ENCODE assay signal across 15 cellular contexts in the genomic region with DNA sequence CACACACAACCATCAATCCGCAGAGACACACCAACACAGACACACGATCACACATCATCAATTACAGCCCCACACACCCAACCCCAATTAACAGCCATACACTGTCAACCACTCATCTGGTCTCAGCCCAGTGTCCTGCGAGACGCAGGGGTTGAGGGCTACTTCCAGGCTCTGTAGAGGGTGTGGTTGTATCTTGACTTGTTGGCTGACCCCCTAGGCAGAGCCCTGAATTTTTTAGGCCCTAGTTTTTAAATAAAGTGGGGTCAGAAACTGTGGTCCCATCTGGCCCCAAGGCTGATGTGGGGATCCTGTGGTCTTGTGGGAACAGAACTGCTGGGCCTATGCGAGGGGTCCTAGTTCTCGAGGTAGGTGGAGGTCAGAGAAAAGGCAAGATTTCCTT. TPM values are rescaled to one million over a fixed set of nuclear protein-coding genes. Genes with fewer than 3 reads are reported as not detected.
DNase-seq lines count a peak whose midpoint lies in the region; ATAC-seq and TF ChIP-seq lines count a peak whose summit lies in the region.
"Had no signal": no experiment of that assay in that cellular context is flagged by ENCODE, and none has a peak within 500 bp of the region (broad histone marks: within the 10 kb centered on the region; RNA-seq: fewer than 3 reads in every experiment).

No MANE protein-coding gene starts in this region.

- TF ChIP-seq CTCF in CD4-positive, alpha-beta T cell (IDR thresholded peaks at IDR 0.05) = no peak
- TF ChIP-seq CTCF in natural killer cell (IDR thresholded peaks at IDR 0.05) = no peak

- peak overlapping the region in 1 of 11 experiments; percentile 21; a peak in 1 of 22 replicates for H3K27ac ChIP-seq in BLaER1 treated with 17β-estradiol and CSF1 and Interleukin-3, amounts not matched to agents 10 nM and 100 nM
- no peak overlapping the region for H3K27ac ChIP-seq in CD4-positive, alpha-beta T cell (ENCODE audit: low read depth, low read length)
- H3K27ac ChIP-seq in effector memory CD4-positive, alpha-beta T cell (ENCODE audit: insufficient read depth, low read length, poor library complexity, severe bottlenecking) = no peak overlapping the region
- H3K27ac ChIP-seq: hepatocyte had no signal

- DNase-seq in CD4-positive, alpha-beta T cell = no peak
- DNase-seq in activated T-helper 1 cell treated with anti-CD3 and anti-CD28 coated beads, Interleukin-12 subunit alpha, Interleukin-12 subunit beta, Interleukin-2, Interleukin-4 antibody, amounts not matched to agents 30 ng/mL and 10 ng/mL and 1 ng/mL, durations not matched to agents 14 hours and 24 hours and 36 hours (ENCODE audit: low spot score) = no peak
- DNase-seq in natural killer cell = no peak
- DNase-seq in GM19238 (ENCODE audit: insufficient read length, low spot score) = no peak
- DNase-seq in effector memory CD4-positive, alpha-beta T cell = no peak
- DNase-seq: NCI-H1105; NCI-H446 treated with DMSO at 0.1 percent for 48 hours; PC-3; stimulated activated naive CD8-positive, alpha-beta T cell treated with anti-CD3 and anti-CD28 coated beads, Interleukin-15, Interleukin-2, amounts not matched to agents 100 U/mL and 50 U/mL, for 24 hours had no signal

- peaks cover 33 to 72% (median 47%) of the 10 kb centered on the region in 10 experiments for H3K4me1 ChIP-seq in BLaER1 treated with 17β-estradiol and CSF1 and Interleukin-3, amounts not matched to agents 10 nM and 100 nM
- H3K4me1 ChIP-seq in effector memory CD4-positive, alpha-beta T cell (ENCODE audit: control insufficient read depth, insufficient read depth, low read length, poor library complexity, severe bottlenecking) = peaks cover 46% of the 10 kb centered on the region

- no peaks in the 10 kb centered on the region for H3K27me3 ChIP-seq in BLaER1 treated with 17β-estradiol and CSF1 and Interleukin-3, amounts not matched to agents 10 nM and 100 nM
- no peaks in the 10 kb centered on the region for H3K27me3 ChIP-seq in CD4-positive, alpha-beta T cell (ENCODE audit: control insufficient read depth, insufficient read depth, low read length)
- no peaks in the 10 kb centered on the region for H3K27me3 ChIP-seq in effector memory CD4-positive, alpha-beta T cell (replicated peaks; ENCODE audit: control insufficient read depth, insufficient read depth, low read length, poor library complexity, severe bottlenecking)
- H3K27me3 ChIP-seq: esophagus muscularis mucosa, hepatocyte, left lung had no signal

- intact Hi-C loops in CD4-positive, alpha-beta T cell (cut with DNase I, micrococcal nuclease) = loop anchor here in 1 of 2 experiments (5.0 to 10.0 kb wide), 4 partner anchors 132 to 1385 kb away; a partner anchor contains a TSS
- intact Hi-C loops in activated T-helper 1 cell treated with anti-CD3 and anti-CD28 coated beads, Interleukin-12 subunit alpha, Interleukin-12 subunit beta, Interleukin-2, Interleukin-4 antibody, amounts not matched to agents 30 ng/mL and 10 ng/mL and 1 ng/mL, durations not matched to agents 14 hours and 24 hours and 36 hours (cut with micrococcal nuclease) = no loop called here
- intact Hi-C loops in natural killer cell (cut with micrococcal nuclease) = no loop called here

- no peaks in the 10 kb centered on the region for H3K9me3 Mint-ChIP-seq in CD4-positive, alpha-beta T cell
- H3K9me3 Mint-ChIP-seq in activated T-helper 1 cell treated with anti-CD3 and anti-CD28 coated beads, Interleukin-12 subunit alpha, Interleukin-12 subunit beta, Interleukin-2, Interleukin-4 antibody, amounts not matched to agents 30 ng/mL and 10 ng/mL and 1 ng/mL, durations not matched to agents 14 hours and 24 hours and 36 hours = no peaks in the 10 kb centered on the region
- no peaks in the 10 kb centered on the region for H3K9me3 Mint-ChIP-seq in natural killer cell

- peaks cover 59% of the 10 kb centered on the region for H3K4me1 Mint-ChIP-seq in CD4-positive, alpha-beta T cell (ENCODE audit: low read depth)
- peaks cover 57% of the 10 kb centered on the region for H3K4me1 Mint-ChIP-seq in activated T-helper 1 cell treated with anti-CD3 and anti-CD28 coated beads, Interleukin-12 subunit alpha, Interleukin-12 subunit beta, Interleukin-2, Interleukin-4 antibody, amounts not matched to agents 30 ng/mL and 10 ng/mL and 1 ng/mL, durations not matched to agents 14 hours and 24 hours and 36 hours (ENCODE audit: low read depth)
- peaks cover 36 to 59% of the 10 kb centered on the region in 2 donors for H3K4me1 Mint-ChIP-seq in natural killer cell

- H3K27ac Mint-ChIP-seq in CD4-positive, alpha-beta T cell = peak overlapping the region; percentile 95
- peak overlapping the region; percentile 9 for H3K27ac Mint-ChIP-seq in activated T-helper 1 cell treated with anti-CD3 and anti-CD28 coated beads, Interleukin-12 subunit alpha, Interleukin-12 subunit beta, Interleukin-2, Interleukin-4 antibody, amounts not matched to agents 30 ng/mL and 10 ng/mL and 1 ng/mL, durations not matched to agents 14 hours and 24 hours and 36 hours
- H3K27ac Mint-ChIP-seq in natural killer cell = peak overlapping the region; percentile 92 to 96

- H3K36me3 Mint-ChIP-seq in CD4-positive, alpha-beta T cell (ENCODE audit: low read depth) = peaks cover 59% of the 10 kb centered on the region
- peaks cover 23% of the 10 kb centered on the region for H3K36me3 Mint-ChIP-seq in activated T-helper 1 cell treated with anti-CD3 and anti-CD28 coated beads, Interleukin-12 subunit alpha, Interleukin-12 subunit beta, Interleukin-2, Interleukin-4 antibody, amounts not matched to agents 30 ng/mL and 10 ng/mL and 1 ng/mL, durations not matched to agents 14 hours and 24 hours and 36 hours (ENCODE audit: low read depth)
- H3K36me3 Mint-ChIP-seq in natural killer cell = no peaks in the 10 kb centered on the region

- H3K4me3 Mint-ChIP-seq in CD4-positive, alpha-beta T cell = peak overlapping the region; percentile 52
- H3K4me3 Mint-ChIP-seq in activated T-helper 1 cell treated with anti-CD3 and anti-CD28 coated beads, Interleukin-12 subunit alpha, Interleukin-12 subunit beta, Interleukin-2, Interleukin-4 antibody, amounts not matched to agents 30 ng/mL and 10 ng/mL and 1 ng/mL, durations not matched to agents 14 hours and 24 hours and 36 hours = no peak overlapping the region
- peak overlapping the region; percentile 62 for H3K4me3 Mint-ChIP-seq in natural killer cell

- no peaks in the 10 kb centered on the region for H3K9me3 ChIP-seq in BLaER1 treated with 17β-estradiol and CSF1 and Interleukin-3, amounts not matched to agents 10 nM and 100 nM (replicated peaks in 1 of 11)
- H3K9me3 ChIP-seq in CD4-positive, alpha-beta T cell (ENCODE audit: control insufficient read depth, low read length) = no peaks in the 10 kb centered on the region
- H3K9me3 ChIP-seq in effector memory CD4-positive, alpha-beta T cell (ENCODE audit: control insufficient read depth, low read length) = no peaks in the 10 kb centered on the region
- H3K9me3 ChIP-seq: esophagus muscularis mucosa, left lung had no signal

- peak overlapping the region in 6 of 11 experiments; percentile 8 to 32 (median 20); a peak in 4 of 22 replicates for H3K9ac ChIP-seq in BLaER1 treated with 17β-estradiol and CSF1 and Interleukin-3, amounts not matched to agents 10 nM and 100 nM

- H3K4me3 ChIP-seq in BLaER1 treated with 17β-estradiol and CSF1 and Interleukin-3, amounts not matched to agents 10 nM and 100 nM = no peak overlapping the region
- no peak overlapping the region for H3K4me3 ChIP-seq in effector memory CD4-positive, alpha-beta T cell (ENCODE audit: insufficient read depth, low read depth, low read length, poor library complexity, severe bottlenecking)
- H3K4me3 ChIP-seq: hepatocyte had no signal

- H4K20me1 ChIP-seq in BLaER1 treated with 17β-estradiol and CSF1 and Interleukin-3, amounts not matched to agents 10 nM and 100 nM = peaks cover 0 to 32% (median 13%) of the 10 kb centered on the region in 11 experiments; a peak in 16 of 22 replicates

- no peak for ATAC-seq in CD4-positive, alpha-beta T cell (ENCODE audit: poor library complexity)
- no peak for ATAC-seq in natural killer cell
- ATAC-seq in GM18517 (IDR thresholded peaks at IDR 0.05; ENCODE audit: unreplicated experiment) = no peak
- ATAC-seq in GM18867 (IDR thresholded peaks at IDR 0.05; ENCODE audit: unreplicated experiment) = no peak
- ATAC-seq: stimulated activated naive CD8-positive, alpha-beta T cell treated with anti-CD3 and anti-CD28 coated beads, Interleukin-15, Interleukin-2, amounts not matched to agents 100 U/mL and 50 U/mL, for 24 hours had no signal

- H3K27me3 Mint-ChIP-seq in CD4-positive, alpha-beta T cell = no peaks in the 10 kb centered on the region
- no peaks in the 10 kb centered on the region for H3K27me3 Mint-ChIP-seq in activated T-helper 1 cell treated with anti-CD3 and anti-CD28 coated beads, Interleukin-12 subunit alpha, Interleukin-12 subunit beta, Interleukin-2, Interleukin-4 antibody, amounts not matched to agents 30 ng/mL and 10 ng/mL and 1 ng/mL, durations not matched to agents 14 hours and 24 hours and 36 hours (ENCODE audit: insufficient read depth)
- no peaks in the 10 kb centered on the region for H3K27me3 Mint-ChIP-seq in natural killer cell (ENCODE audit: low read depth in 2 of 2)

- H3K36me3 ChIP-seq in BLaER1 treated with 17β-estradiol and CSF1 and Interleukin-3, amounts not matched to agents 10 nM and 100 nM = peaks cover 0 to 78% (median 62%) of the 10 kb centered on the region in 11 experiments; a peak in 19 of 22 replicates
- peaks cover 31% of the 10 kb centered on the region for H3K36me3 ChIP-seq in effector memory CD4-positive, alpha-beta T cell (ENCODE audit: control insufficient read depth, insufficient read depth, low read length)

- POLR2A ChIA-PET in CD4-positive, alpha-beta T cell (lab: Charles Lee) = no interaction called here

- CTCF ChIA-PET in CD4-positive, alpha-beta T cell (lab: Charles Lee) = no interaction called here

- peak overlapping the region in 3 of 11 experiments; percentile 61 to 85 (median 80); a peak in 5 of 22 replicates for H3K4me2 ChIP-seq in BLaER1 treated with 17β-estradiol and CSF1 and Interleukin-3, amounts not matched to agents 10 nM and 100 nM

RNA-seq across cellular contexts. Expression of a gene that starts 9.2 kb away (rescaled TPM):
- 10 to 100 TPM; 23.2 to 24.4 TPM for total RNA-seq in CD4-positive, alpha-beta T cell
- 11.6 and 13.4 TPM in 2 replicates for total RNA-seq in activated T-helper 1 cell treated with anti-CD3 and anti-CD28 coated beads, Interleukin-12 subunit alpha, Interleukin-12 subunit beta, Interleukin-2, Interleukin-4 antibody, amounts not matched to agents 30 ng/mL and 10 ng/mL and 1 ng/mL, durations not matched to agents 14 hours and 24 hours and 36 hours
- 10 to 100 TPM; 25.6 to 27.8 (median 26.9) TPM for total RNA-seq in natural killer cell

RNA-seq across cellular contexts. Expression of a gene that starts 29.6 kb away (rescaled TPM):
- total RNA-seq in CD4-positive, alpha-beta T cell = 10 to 100 TPM; 67.0 to 69.8 TPM
- total RNA-seq in activated T-helper 1 cell treated with anti-CD3 and anti-CD28 coated beads, Interleukin-12 subunit alpha, Interleukin-12 subunit beta, Interleukin-2, Interleukin-4 antibody, amounts not matched to agents 30 ng/mL and 10 ng/mL and 1 ng/mL, durations not matched to agents 14 hours and 24 hours and 36 hours = 3.9 and 4.3 TPM in 2 replicates
- 10 to 100 TPM; 27.7 to 38.1 (median 29.4) TPM for total RNA-seq in natural killer cell

RNA-seq across cellular contexts. Expression of a gene that starts 39.2 kb away (rescaled TPM):
- total RNA-seq in CD4-positive, alpha-beta T cell = 1 to 10 TPM; 4.4 to 5.1 TPM
- total RNA-seq in activated T-helper 1 cell treated with anti-CD3 and anti-CD28 coated beads, Interleukin-12 subunit alpha, Interleukin-12 subunit beta, Interleukin-2, Interleukin-4 antibody, amounts not matched to agents 30 ng/mL and 10 ng/mL and 1 ng/mL, durations not matched to agents 14 hours and 24 hours and 36 hours = 0.10 and 0.12 TPM in 2 replicates
- 1 to 10 TPM; 6.1 to 7.5 (median 7.0) TPM for total RNA-seq in natural killer cell
- total RNA-seq: PC-3 had no signal

Comparison
In these comparisons a context has a peak if more than half of its experiments do, and no peak if none do; other contexts are left out.
1. H3K27ac Mint-ChIP-seq: peak in every context shown above with its lines; median percentile 95 in CD4-positive, alpha-beta T cell; 94 in natural killer cell; 9 in activated T-helper 1 cell treated with anti-CD3 and anti-CD28 coated beads, Interleukin-12 subunit alpha, Interleukin-12 subunit beta, Interleukin-2, Interleukin-4 antibody, amounts not matched to agents 30 ng/mL and 10 ng/mL and 1 ng/mL, durations not matched to agents 14 hours and 24 hours and 36 hours.